In the genomic region with DNA sequence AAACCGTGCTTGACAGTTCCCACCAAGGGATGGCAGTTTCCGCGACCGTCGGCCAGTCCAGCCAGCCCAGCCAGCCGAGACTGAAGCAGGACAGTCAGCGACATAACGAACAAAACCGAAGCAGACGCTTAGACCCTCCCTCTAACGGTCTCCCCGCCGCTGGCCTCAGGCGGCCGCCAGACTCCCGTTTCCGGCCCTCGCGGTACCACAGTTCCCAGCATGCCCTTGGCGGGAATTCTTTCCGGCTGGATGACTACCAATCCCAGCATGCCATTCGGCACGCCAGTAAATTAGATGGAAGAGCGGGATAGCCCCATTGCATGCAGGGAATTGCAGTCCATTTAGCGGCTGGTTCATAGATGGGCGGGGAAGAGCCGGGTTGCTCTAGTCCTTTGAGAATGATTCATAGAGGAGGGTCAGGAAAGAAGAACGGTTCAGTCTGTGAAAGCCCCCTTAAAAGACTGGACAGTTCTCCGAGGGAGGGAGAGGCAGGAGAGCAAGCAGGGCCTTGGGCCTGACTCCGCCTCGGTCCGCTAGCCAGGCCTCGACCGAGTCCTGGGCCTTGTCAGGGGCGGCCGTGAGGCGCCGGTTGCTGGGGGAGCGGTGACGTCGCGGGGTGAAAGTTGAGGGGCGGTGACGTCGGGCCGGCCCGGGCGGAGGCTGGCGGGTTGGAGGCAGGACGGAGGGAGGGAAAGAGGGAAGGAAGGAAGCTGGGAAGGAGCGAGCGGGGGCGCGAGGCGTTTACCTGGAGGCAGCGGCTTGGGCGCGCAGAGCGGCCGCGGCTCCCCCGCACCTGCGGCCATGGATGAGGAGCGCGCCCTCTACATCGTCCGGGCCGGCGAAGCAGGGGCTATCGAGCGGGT, we compare ENCODE assay signal across 8 cellular contexts. TPM values are rescaled to one million over a fixed set of nuclear protein-coding genes. Genes with fewer than 3 reads are reported as not detected.
DNase-seq lines count a peak whose midpoint lies in the region; ATAC-seq and TF ChIP-seq lines count a peak whose summit lies in the region.

A gene with protein sequence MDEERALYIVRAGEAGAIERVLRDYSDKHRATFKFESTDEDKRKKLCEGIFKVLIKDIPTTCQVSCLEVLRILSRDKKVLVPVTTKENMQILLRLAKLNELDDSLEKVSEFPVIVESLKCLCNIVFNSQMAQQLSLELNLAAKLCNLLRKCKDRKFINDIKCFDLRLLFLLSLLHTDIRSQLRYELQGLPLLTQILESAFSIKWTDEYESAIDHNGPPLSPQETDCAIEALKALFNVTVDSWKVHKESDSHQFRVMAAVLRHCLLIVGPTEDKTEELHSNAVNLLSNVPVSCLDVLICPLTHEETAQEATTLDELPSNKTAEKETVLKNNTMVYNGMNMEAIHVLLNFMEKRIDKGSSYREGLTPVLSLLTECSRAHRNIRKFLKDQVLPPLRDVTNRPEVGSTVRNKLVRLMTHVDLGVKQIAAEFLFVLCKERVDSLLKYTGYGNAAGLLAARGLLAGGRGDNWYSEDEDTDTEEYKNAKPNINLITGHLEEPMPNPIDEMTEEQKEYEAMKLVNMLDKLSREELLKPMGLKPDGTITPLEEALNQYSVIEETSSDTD (plus strand): TSS at position 738 of the 863 bp plus-strand sequence. CDS start 64 bp downstream, at position 802.

- peaks cover 19 to 25% (median 25%) of the 10 kb centered on the region in 3 donors for H3K4me1 Mint-ChIP-seq in IgD-negative memory B cell
- H3K4me1 Mint-ChIP-seq in activated T-cell treated with anti-CD3 and anti-CD28 coated beads, Interleukin-2, amount 50 U/mL, for 4 hours (ENCODE audit: low read depth), result peaks cover 27% of the 10 kb centered on the region

- H3K27ac ChIP-seq in esophagus (ENCODE audit: low read depth in 2 of 2, low read length in 1 of 2) (peak within 1 kb of the TSS; percentile 90), muscle layer of colon (ENCODE audit: low read depth, low read length) (peak within 1 kb of the TSS; percentile 74)

- H3K4me3 Mint-ChIP-seq in IgD-negative memory B cell, result peak within 1 kb of the TSS; percentile 94 to 100 (median 98)
- H3K4me3 Mint-ChIP-seq in activated T-cell treated with anti-CD3 and anti-CD28 coated beads, Interleukin-2, amount 50 U/mL, for 4 hours, result peak within 1 kb of the TSS; percentile 99

- H3K36me3 Mint-ChIP-seq in IgD-negative memory B cell, result peaks cover 3% of the 10 kb centered on the region
- H3K36me3 Mint-ChIP-seq in activated T-cell treated with anti-CD3 and anti-CD28 coated beads, Interleukin-2, amount 50 U/mL, for 4 hours (ENCODE audit: insufficient read depth), result no peaks in the 10 kb centered on the region

- H3K9ac ChIP-seq in muscle layer of colon (ENCODE audit: low read length), result peak within 1 kb of the TSS; percentile 87

- DNase-seq in DMS 273 treated with DMSO at 0.1 percent for 48 hours (lab: John Stamatoyannopoulos, UW), result peak; percentile 94
- DNase-seq in activated T-cell treated with anti-CD3 and anti-CD28 coated beads, Interleukin-2, amount 50 U/mL, for 4 hours, result peak; percentile 74
- peak; percentile 63 for DNase-seq in stimulated activated CD8-positive, alpha-beta memory T cell treated with anti-CD3 and anti-CD28 coated beads, Interleukin-7, amount 100 ng/mL, for 24 hours (ENCODE audit: low read depth)

- no peaks in the 10 kb centered on the region for H3K9me3 ChIP-seq in esophagus (ENCODE audit: control insufficient read depth in 2 of 2, insufficient read depth in 1 of 2, low read depth in 1 of 2, low read length in 1 of 2)
- no peaks in the 10 kb centered on the region for H3K9me3 ChIP-seq in muscle layer of colon (ENCODE audit: low read length)

- peak within 1 kb of the TSS; percentile 35 to 99 (median 96) for H3K27ac Mint-ChIP-seq in IgD-negative memory B cell

- H3K27me3 ChIP-seq in esophagus (ENCODE audit: control insufficient read depth in 1 of 2, insufficient read depth in 2 of 2, low read length in 2 of 2), result no peaks in the 10 kb centered on the region
- no peaks in the 10 kb centered on the region for H3K27me3 ChIP-seq in muscle layer of colon (ENCODE audit: control insufficient read depth in 1 of 2, insufficient read depth in 2 of 2, low read length in 2 of 2)

- H3K27me3 Mint-ChIP-seq in IgD-negative memory B cell, result peaks cover 2% of the 10 kb centered on the region
- H3K27me3 Mint-ChIP-seq in activated T-cell treated with anti-CD3 and anti-CD28 coated beads, Interleukin-2, amount 50 U/mL, for 4 hours (ENCODE audit: low read depth), result no peaks in the 10 kb centered on the region

- no peaks in the 10 kb centered on the region for H3K36me3 ChIP-seq in esophagus (ENCODE audit: control insufficient read depth in 2 of 2, insufficient read depth in 2 of 2, low read length in 1 of 2)
- H3K36me3 ChIP-seq in muscle layer of colon (ENCODE audit: insufficient read depth, low read length), result no peaks in the 10 kb centered on the region

- H3K4me1 ChIP-seq in esophagus (ENCODE audit: control insufficient read depth in 2 of 2, insufficient read depth in 2 of 2, low read length in 1 of 2) (peaks cover 2 to 3% of the 10 kb centered on the region in 2 donors), muscle layer of colon (ENCODE audit: insufficient read depth, low read length) (peaks cover 12% of the 10 kb centered on the region)

- ATAC-seq in GM21529 (IDR thresholded peaks at IDR 0.05; ENCODE audit: unreplicated experiment), result peak; percentile 90
- ATAC-seq in activated T-cell treated with anti-CD3 and anti-CD28 coated beads, Interleukin-2, amount 50 U/mL, for 4 hours, result peak; percentile 94

- peak within 1 kb of the TSS; percentile 76 to 81 for H3K4me3 ChIP-seq in esophagus (ENCODE audit: low read depth in 1 of 2, low read length in 2 of 2)
- peak within 1 kb of the TSS; percentile 72 to 89 for H3K4me3 ChIP-seq in muscle layer of colon (ENCODE audit: low read depth in 1 of 2, low read length in 2 of 2)

- WGBS in esophagus, 2 donors, result 1% methylated on average over 71 of the region's 71 CpGs

- no peaks in the 10 kb centered on the region for H3K9me3 Mint-ChIP-seq in IgD-negative memory B cell
- no peaks in the 10 kb centered on the region for H3K9me3 Mint-ChIP-seq in activated T-cell treated with anti-CD3 and anti-CD28 coated beads, Interleukin-2, amount 50 U/mL, for 4 hours

TF ChIP-seq in PFSK-1, 5 proteins besides CTCF, POLR2A, EP300 and RAD21:
- TF ChIP-seq SIN3A (IDR thresholded peaks at IDR 0.05; ENCODE audit: borderline replicate concordance, insufficient read depth, low read length) (no peak), POLR2AphosphoS5 (IDR thresholded peaks at IDR 0.05; ENCODE audit: low read depth, low read length) (peak; percentile 78; the same call in 1 of the 2 replicates), FOXP2 (optimal IDR thresholded peaks at IDR 0.05; ENCODE audit: borderline replicate concordance, extremely low read depth, extremely low read length, insufficient read depth) (peak; percentile 39), TAF1 (IDR thresholded peaks at IDR 0.05; ENCODE audit: borderline replicate concordance, insufficient read depth, low read length) (peak; percentile 79; the same call in 1 of the 2 replicates)
- TF ChIP-seq, protein P1, sequence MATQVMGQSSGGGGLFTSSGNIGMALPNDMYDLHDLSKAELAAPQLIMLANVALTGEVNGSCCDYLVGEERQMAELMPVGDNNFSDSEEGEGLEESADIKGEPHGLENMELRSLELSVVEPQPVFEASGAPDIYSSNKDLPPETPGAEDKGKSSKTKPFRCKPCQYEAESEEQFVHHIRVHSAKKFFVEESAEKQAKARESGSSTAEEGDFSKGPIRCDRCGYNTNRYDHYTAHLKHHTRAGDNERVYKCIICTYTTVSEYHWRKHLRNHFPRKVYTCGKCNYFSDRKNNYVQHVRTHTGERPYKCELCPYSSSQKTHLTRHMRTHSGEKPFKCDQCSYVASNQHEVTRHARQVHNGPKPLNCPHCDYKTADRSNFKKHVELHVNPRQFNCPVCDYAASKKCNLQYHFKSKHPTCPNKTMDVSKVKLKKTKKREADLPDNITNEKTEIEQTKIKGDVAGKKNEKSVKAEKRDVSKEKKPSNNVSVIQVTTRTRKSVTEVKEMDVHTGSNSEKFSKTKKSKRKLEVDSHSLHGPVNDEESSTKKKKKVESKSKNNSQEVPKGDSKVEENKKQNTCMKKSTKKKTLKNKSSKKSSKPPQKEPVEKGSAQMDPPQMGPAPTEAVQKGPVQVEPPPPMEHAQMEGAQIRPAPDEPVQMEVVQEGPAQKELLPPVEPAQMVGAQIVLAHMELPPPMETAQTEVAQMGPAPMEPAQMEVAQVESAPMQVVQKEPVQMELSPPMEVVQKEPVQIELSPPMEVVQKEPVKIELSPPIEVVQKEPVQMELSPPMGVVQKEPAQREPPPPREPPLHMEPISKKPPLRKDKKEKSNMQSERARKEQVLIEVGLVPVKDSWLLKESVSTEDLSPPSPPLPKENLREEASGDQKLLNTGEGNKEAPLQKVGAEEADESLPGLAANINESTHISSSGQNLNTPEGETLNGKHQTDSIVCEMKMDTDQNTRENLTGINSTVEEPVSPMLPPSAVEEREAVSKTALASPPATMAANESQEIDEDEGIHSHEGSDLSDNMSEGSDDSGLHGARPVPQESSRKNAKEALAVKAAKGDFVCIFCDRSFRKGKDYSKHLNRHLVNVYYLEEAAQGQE (IDR thresholded peaks at IDR 0.05; ENCODE audit: insufficient read depth in 1 of 2, low read depth in 2 of 2, low read length in 2 of 2), result 0 out of 4 replicates have a peak, but pooled peaks of 1 of the 2 experiments have one; percentile 2

RNA-seq across cellular contexts. Expression of the gene that starts here (rescaled TPM):
- polyA plus RNA-seq in IgD-negative memory B cell, result 4.9 TPM
- polyA plus RNA-seq in PFSK-1 (2012; ENCODE audit: insufficient read length, low read depth), result 4.7 TPM
- total RNA-seq in activated T-cell treated with anti-CD3 and anti-CD28 coated beads, Interleukin-2, amount 50 U/mL, for 4 hours, result 1 to 10 TPM; 7.4 to 8.6 (median 8.1) TPM
- polyA plus RNA-seq in esophagus, result 1 to 10 TPM; 1.2 to 1.5 TPM

Comparison
In these comparisons a context has a peak if more than half of its experiments do, and no peak if none do; other contexts are left out.
1. Peak in every context shown above with its lines: DNase-seq, ATAC-seq, H3K4me3 ChIP-seq and H3K27ac ChIP-seq.